Comparison of ENCODE assay signal across 23 cellular contexts in the genomic region with DNA sequence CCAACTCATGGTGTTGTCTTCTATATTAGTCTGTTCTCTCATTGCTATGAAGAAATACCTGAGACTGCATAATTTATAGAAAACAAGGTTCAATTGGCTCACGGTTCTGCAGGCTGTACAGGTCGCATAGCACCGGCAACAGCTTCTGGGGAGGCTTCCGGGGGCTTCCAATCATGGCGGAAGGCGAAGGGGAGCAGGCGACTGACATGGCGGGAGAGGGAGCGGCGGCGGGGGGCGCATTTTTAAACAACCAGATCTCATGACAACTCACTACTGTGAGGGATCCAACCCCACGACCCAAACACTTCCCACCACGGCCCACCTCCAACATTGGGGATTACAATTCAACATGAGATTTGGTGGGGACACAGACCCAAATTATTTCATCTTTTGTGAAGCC. TPM values are rescaled to one million over a fixed set of nuclear protein-coding genes. Genes with fewer than 3 reads are reported as not detected.
DNase-seq lines count a peak whose midpoint lies in the region; ATAC-seq and TF ChIP-seq lines count a peak whose summit lies in the region.
"Had no signal": no experiment of that assay in that cellular context is flagged by ENCODE, and none has a peak within 500 bp of the region (broad histone marks: within the 10 kb centered on the region; RNA-seq: fewer than 3 reads in every experiment).

No MANE protein-coding gene starts in this region.

- H3K4me1 Mint-ChIP-seq in T-helper 17 cell (peaks cover 8% of the 10 kb centered on the region), memory B cell (peaks cover 50% of the 10 kb centered on the region)
- H3K4me1 Mint-ChIP-seq in stimulated activated naive B cell treated with anti-CD40 and anti-IgM and Interleukin-4, amounts not matched to agents 10 μg/mL and 1 μg/mL and 100 μg/mL, for 72 hours: peaks cover 51 to 92% of the 10 kb centered on the region in 2 donors
- H3K4me1 Mint-ChIP-seq in activated T-cell treated with anti-CD3 and anti-CD28 coated beads, Interleukin-2, amount 50 U/mL, for 4 hours (ENCODE audit: low read depth): peaks cover 30% of the 10 kb centered on the region

- no peaks in the 10 kb centered on the region for H4K20me1 ChIP-seq in DOHH2 (ENCODE audit: control insufficient read depth, insufficient read depth, low read depth, low read length)

- no peak overlapping the region for H3K4me3 Mint-ChIP-seq in T-helper 17 cell
- H3K4me3 Mint-ChIP-seq in memory B cell: no peak overlapping the region
- H3K4me3 Mint-ChIP-seq in stimulated activated naive B cell treated with anti-CD40 and anti-IgM and Interleukin-4, amounts not matched to agents 10 μg/mL and 1 μg/mL and 100 μg/mL, for 72 hours: peak overlapping the region; percentile 36 to 48
- no peak overlapping the region for H3K4me3 Mint-ChIP-seq in activated T-cell treated with anti-CD3 and anti-CD28 coated beads, Interleukin-2, amount 50 U/mL, for 4 hours
- H3K4me3 Mint-ChIP-seq: CD14-positive monocyte; CD8-positive, alpha-beta memory T cell had no signal

- H3K36me3 ChIP-seq in DOHH2 (ENCODE audit: control insufficient read depth, low read length): no peaks in the 10 kb centered on the region

- no peak for ATAC-seq in T-helper 17 cell
- ATAC-seq in memory B cell (ENCODE audit: low read depth): no peak
- ATAC-seq in stimulated activated naive B cell treated with anti-CD40 and anti-IgM and Interleukin-4, amounts not matched to agents 10 μg/mL and 1 μg/mL and 100 μg/mL, for 72 hours (replicated peaks): no peak
- ATAC-seq in activated T-cell treated with anti-CD3 and anti-CD28 coated beads, Interleukin-2, amount 50 U/mL, for 4 hours: no peak
- no peak for ATAC-seq in HG03354 (IDR thresholded peaks at IDR 0.05; ENCODE audit: poor library complexity, severe bottlenecking, unreplicated experiment)
- ATAC-seq in HG03521 (IDR thresholded peaks at IDR 0.05; ENCODE audit: unreplicated experiment): no peak
- ATAC-seq: HepG2 had no signal

- peaks cover 45% of the 10 kb centered on the region for H3F3A ChIP-seq in DOHH2 (ENCODE audit: control insufficient read depth, insufficient read depth)

- no peaks in the 10 kb centered on the region for H3K27me3 ChIP-seq in DOHH2 (ENCODE audit: control insufficient read depth, low read length)

- peaks cover 84% of the 10 kb centered on the region for H3K4me1 ChIP-seq in DOHH2 (ENCODE audit: control insufficient read depth, low read length)

- no peaks in the 10 kb centered on the region for H3K9me2 ChIP-seq in DOHH2 (replicated peaks; ENCODE audit: control insufficient read depth, low read length)

- H3K27ac Mint-ChIP-seq in T-helper 17 cell: peak overlapping the region; percentile 57
- peak overlapping the region; percentile 99 for H3K27ac Mint-ChIP-seq in memory B cell
- H3K27ac Mint-ChIP-seq in stimulated activated naive B cell treated with anti-CD40 and anti-IgM and Interleukin-4, amounts not matched to agents 10 μg/mL and 1 μg/mL and 100 μg/mL, for 72 hours: peak overlapping the region; percentile 93
- H3K27ac Mint-ChIP-seq: CD8-positive, alpha-beta memory T cell had no signal

- H3K9me3 ChIP-seq in DOHH2 (ENCODE audit: control insufficient read depth, insufficient read depth, low read length) (no peaks in the 10 kb centered on the region), T-helper 17 cell (ENCODE audit: control insufficient read depth, low read length, poor library complexity, severe bottlenecking) (no peaks in the 10 kb centered on the region)

- peak overlapping the region; percentile 98 for H3K27ac ChIP-seq in DOHH2 (ENCODE audit: low read depth, low read length)
- H3K27ac ChIP-seq: RWPE1 had no signal

- peak overlapping the region; percentile 88 for H3K4me2 ChIP-seq in DOHH2 (ENCODE audit: low read length)

- TF ChIP-seq CTCF in DOHH2 (IDR thresholded peaks at IDR 0.05; ENCODE audit: low read depth, low read length, poor library complexity, severe bottlenecking): no peak

- peaks cover 6% of the 10 kb centered on the region for H3K27me3 Mint-ChIP-seq in T-helper 17 cell
- H3K27me3 Mint-ChIP-seq in memory B cell: no peaks in the 10 kb centered on the region
- no peaks in the 10 kb centered on the region for H3K27me3 Mint-ChIP-seq in stimulated activated naive B cell treated with anti-CD40 and anti-IgM and Interleukin-4, amounts not matched to agents 10 μg/mL and 1 μg/mL and 100 μg/mL, for 72 hours
- no peaks in the 10 kb centered on the region for H3K27me3 Mint-ChIP-seq in activated T-cell treated with anti-CD3 and anti-CD28 coated beads, Interleukin-2, amount 50 U/mL, for 4 hours (ENCODE audit: low read depth)

- 0 out of 2 replicates have a peak, but pooled peaks cover 4% of the 10 kb centered on the region for H3K79me2 ChIP-seq in DOHH2 (ENCODE audit: control insufficient read depth, low read length)

- H3K4me3 ChIP-seq in DOHH2 (ENCODE audit: low read length): peak overlapping the region; percentile 72

- no peak for DNase-seq in T-helper 17 cell
- DNase-seq in memory B cell (ENCODE audit: low spot score in 2 of 2): no peak
- no peak for DNase-seq in stimulated activated naive B cell treated with anti-CD40 and anti-IgM and Interleukin-4, amounts not matched to agents 10 μg/mL and 1 μg/mL and 100 μg/mL, for 72 hours
- no peak for DNase-seq in activated T-cell treated with anti-CD3 and anti-CD28 coated beads, Interleukin-2, amount 50 U/mL, for 4 hours
- no peak for DNase-seq in activated CD4-positive, alpha-beta T cell treated with anti-CD3 and anti-CD28 coated beads, Interleukin-2, amount 50 U/mL, for 48 hours
- DNase-seq: AML-193; CD8-positive, alpha-beta memory T cell; DMS79 treated with DMSO at 0.1 percent for 48 hours; HCEC 1CT; KBM-7; NCI-H1105 treated with DMSO at 0.1 percent for 48 hours; NCI-H146; NCI-H1930; NCI-H2107; NCI-H524; NCI-H748 treated with DMSO at 0.1 percent for 48 hours; SHP77 had no signal

- H3K36me3 Mint-ChIP-seq in T-helper 17 cell (ENCODE audit: low read depth) (no peaks in the 10 kb centered on the region), memory B cell (no peaks in the 10 kb centered on the region)
- peaks cover 3 to 8% of the 10 kb centered on the region in 2 donors for H3K36me3 Mint-ChIP-seq in stimulated activated naive B cell treated with anti-CD40 and anti-IgM and Interleukin-4, amounts not matched to agents 10 μg/mL and 1 μg/mL and 100 μg/mL, for 72 hours
- H3K36me3 Mint-ChIP-seq in activated T-cell treated with anti-CD3 and anti-CD28 coated beads, Interleukin-2, amount 50 U/mL, for 4 hours (ENCODE audit: insufficient read depth): no peaks in the 10 kb centered on the region
- H3K36me3 Mint-ChIP-seq: CD14-positive monocyte; CD8-positive, alpha-beta memory T cell had no signal

- H3K9me3 Mint-ChIP-seq in memory B cell: no peaks in the 10 kb centered on the region
- H3K9me3 Mint-ChIP-seq in stimulated activated naive B cell treated with anti-CD40 and anti-IgM and Interleukin-4, amounts not matched to agents 10 μg/mL and 1 μg/mL and 100 μg/mL, for 72 hours: peaks cover 2 to 3% of the 10 kb centered on the region in 2 donors
- no peaks in the 10 kb centered on the region for H3K9me3 Mint-ChIP-seq in activated T-cell treated with anti-CD3 and anti-CD28 coated beads, Interleukin-2, amount 50 U/mL, for 4 hours
- H3K9me3 Mint-ChIP-seq: CD8-positive, alpha-beta memory T cell had no signal

RNA-seq across cellular contexts. Expression of a gene that starts 28.7 kb away (rescaled TPM):
- total RNA-seq in T-helper 17 cell: 100 to 1,000 TPM in 1 of 2 donors, 10 to 100 TPM in 1; 95.5 to 109 TPM
- total RNA-seq in activated T-cell treated with anti-CD3 and anti-CD28 coated beads, Interleukin-2, amount 50 U/mL, for 4 hours: 100 to 1,000 TPM; 270 to 301 (median 294) TPM

RNA-seq across cellular contexts. Expression of a gene that starts 47.7 kb away (rescaled TPM):
- 1 to 10 TPM; 3.2 to 4.0 TPM for total RNA-seq in T-helper 17 cell
- total RNA-seq in activated T-cell treated with anti-CD3 and anti-CD28 coated beads, Interleukin-2, amount 50 U/mL, for 4 hours: 10 to 100 TPM in 2 of 3 donors, 1 to 10 TPM in 1; 9.6 to 11.9 (median 10.3) TPM

RNA-seq across cellular contexts. Expression of a gene that starts 48.1 kb away (rescaled TPM):
- total RNA-seq in T-helper 17 cell: 10 to 100 TPM; 51.6 to 69.0 TPM
- 10 to 100 TPM; 61.2 to 67.9 (median 62.7) TPM for total RNA-seq in activated T-cell treated with anti-CD3 and anti-CD28 coated beads, Interleukin-2, amount 50 U/mL, for 4 hours

Comparison
In these comparisons a context has a peak if more than half of its experiments do, and no peak if none do; other contexts are left out.
1. H3K4me3 Mint-ChIP-seq: peak in stimulated activated naive B cell treated with anti-CD40 and anti-IgM and Interleukin-4, amounts not matched to agents 10 μg/mL and 1 μg/mL and 100 μg/mL, for 72 hours (2 of 2); none in T-helper 17 cell (single experiment), memory B cell (single experiment) and activated T-cell treated with anti-CD3 and anti-CD28 coated beads, Interleukin-2, amount 50 U/mL, for 4 hours (single experiment).
2. Peak in every context shown above with its lines, with median percentiles within 50 percentile points of each other: H3K27ac Mint-ChIP-seq.